In the genomic region with DNA sequence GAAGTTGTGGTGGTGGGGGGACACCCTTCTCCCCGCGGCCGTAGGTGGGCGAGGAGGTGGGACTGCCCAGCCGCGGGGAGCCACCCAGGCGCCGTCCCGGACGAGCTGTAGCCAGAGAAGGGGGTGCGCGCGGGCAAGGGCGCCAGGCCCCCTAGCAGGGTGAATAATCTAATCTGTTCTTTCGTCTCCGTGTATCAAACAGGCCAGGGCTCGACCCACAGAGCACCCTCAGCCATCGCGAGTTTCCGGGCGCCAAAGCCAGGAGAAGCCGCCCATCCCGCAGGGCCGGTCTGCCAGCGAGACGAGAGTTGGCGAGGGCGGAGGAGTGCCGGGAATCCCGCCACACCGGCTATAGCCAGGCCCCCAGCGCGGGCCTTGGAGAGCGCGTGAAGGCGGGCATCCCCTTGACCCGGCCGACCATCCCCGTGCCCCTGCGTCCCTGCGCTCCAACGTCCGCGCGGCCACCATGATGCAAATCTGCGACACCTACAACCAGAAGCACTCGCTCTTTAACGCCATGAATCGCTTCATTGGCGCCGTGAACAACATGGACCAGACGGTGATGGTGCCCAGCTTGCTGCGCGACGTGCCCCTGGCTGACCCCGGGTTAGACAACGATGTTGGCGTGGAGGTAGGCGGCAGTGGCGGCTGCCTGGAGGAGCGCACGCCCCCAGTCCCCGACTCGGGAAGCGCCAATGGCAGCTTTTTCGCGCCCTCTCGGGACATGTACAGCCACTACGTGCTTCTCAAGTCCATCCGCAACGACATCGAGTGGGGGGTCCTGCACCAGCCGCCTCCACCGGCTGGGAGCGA, we compare ENCODE assay signal across 8 cellular contexts.
DNase-seq lines count a peak whose midpoint lies in the region; ATAC-seq and TF ChIP-seq lines count a peak whose summit lies in the region.

No MANE protein-coding gene starts in this region.

- H3K36me3 ChIP-seq in MM.1S (replicated peaks; ENCODE audit: insufficient read depth, low read length) (no peaks in the 10 kb centered on the region), neutrophil (peaks cover 6% of the 10 kb centered on the region)

- H3K9ac ChIP-seq in MM.1S (ENCODE audit: low read length), result peak overlapping the region; percentile 89

- H3K27ac ChIP-seq in MM.1S (ENCODE audit: low read length) (peak overlapping the region; percentile 80), neutrophil (peak overlapping the region; percentile 94)

- H3K4me3 ChIP-seq in MM.1S (ENCODE audit: low read length), result peak overlapping the region; percentile 81
- H3K4me3 ChIP-seq in neutrophil (ENCODE audit: low read depth in 1 of 2, low read length in 1 of 2), result peak overlapping the region; percentile 75 to 87

- peak overlapping the region; percentile 63 for H3K4me2 ChIP-seq in MM.1S (ENCODE audit: low read depth, low read length)

- H3K9me2 ChIP-seq in MM.1S (replicated peaks; ENCODE audit: insufficient read depth, low read length), result no peaks in the 10 kb centered on the region

- H3F3A ChIP-seq in MM.1S (ENCODE audit: insufficient read depth, low read length), result peaks cover 20% of the 10 kb centered on the region

- no peak for TF ChIP-seq CTCF in MM.1S (IDR thresholded peaks at IDR 0.05; ENCODE audit: low read length)
- TF ChIP-seq CTCF in neutrophil (IDR thresholded peaks at IDR 0.05), result no peak

- H4K20me1 ChIP-seq in MM.1S (ENCODE audit: insufficient read depth, low read length), result no peaks in the 10 kb centered on the region

- peaks cover 41% of the 10 kb centered on the region for H3K79me2 ChIP-seq in MM.1S (ENCODE audit: low read length)

- peaks cover 8% of the 10 kb centered on the region; the same call in 1 of the 2 replicates for H3K4me1 ChIP-seq in MM.1S (ENCODE audit: low read length)
- peaks cover 37 to 48% of the 10 kb centered on the region in 2 experiments for H3K4me1 ChIP-seq in neutrophil (ENCODE audit: control insufficient read depth in 1 of 2, insufficient read depth in 1 of 2, low read depth in 1 of 2, low read length in 1 of 2)

- ATAC-seq in GM19395 (IDR thresholded peaks at IDR 0.05; ENCODE audit: unreplicated experiment), result no peak

- H3K27me3 ChIP-seq in MM.1S (replicated peaks; ENCODE audit: insufficient read depth, low read length), result no peaks in the 10 kb centered on the region
- H3K27me3 ChIP-seq in neutrophil, result no peaks in the 10 kb centered on the region

- H2AFZ ChIP-seq in MM.1S (ENCODE audit: low read length), result no peak overlapping the region

- DNase-seq in NCI-H748 (lab: John Stamatoyannopoulos, UW; ENCODE audit: unreplicated experiment) (peak; percentile 65), NCI-H748 treated with DMSO at 0.1 percent for 48 hours (lab: John Stamatoyannopoulos, UW) (no peak), MM.1S (peak; percentile 29), fibroblast of peridontal ligament (ENCODE audit: extremely low read depth) (peak; percentile 23), SIG-M5 (lab: John Stamatoyannopoulos, UW) (no peak)
- DNase-seq in activated T-cell treated with anti-CD3 and anti-CD28 coated beads, Interleukin-2, amount 50 U/mL, for 48 hours, result peak; percentile 55 to 59

- H3K9me3 ChIP-seq in MM.1S (replicated peaks; ENCODE audit: insufficient read depth, low read length) (no peaks in the 10 kb centered on the region), neutrophil (no peaks in the 10 kb centered on the region)

Comparison
In these comparisons a context has a peak if more than half of its experiments do, and no peak if none do; other contexts are left out.
1. DNase-seq: peak in NCI-H748 (single experiment), MM.1S (single experiment), activated T-cell treated with anti-CD3 and anti-CD28 coated beads, Interleukin-2, amount 50 U/mL, for 48 hours (2 of 2) and fibroblast of peridontal ligament (single experiment); none in NCI-H748 treated with DMSO at 0.1 percent for 48 hours (single experiment) and SIG-M5 (single experiment).